In the genomic region with DNA sequence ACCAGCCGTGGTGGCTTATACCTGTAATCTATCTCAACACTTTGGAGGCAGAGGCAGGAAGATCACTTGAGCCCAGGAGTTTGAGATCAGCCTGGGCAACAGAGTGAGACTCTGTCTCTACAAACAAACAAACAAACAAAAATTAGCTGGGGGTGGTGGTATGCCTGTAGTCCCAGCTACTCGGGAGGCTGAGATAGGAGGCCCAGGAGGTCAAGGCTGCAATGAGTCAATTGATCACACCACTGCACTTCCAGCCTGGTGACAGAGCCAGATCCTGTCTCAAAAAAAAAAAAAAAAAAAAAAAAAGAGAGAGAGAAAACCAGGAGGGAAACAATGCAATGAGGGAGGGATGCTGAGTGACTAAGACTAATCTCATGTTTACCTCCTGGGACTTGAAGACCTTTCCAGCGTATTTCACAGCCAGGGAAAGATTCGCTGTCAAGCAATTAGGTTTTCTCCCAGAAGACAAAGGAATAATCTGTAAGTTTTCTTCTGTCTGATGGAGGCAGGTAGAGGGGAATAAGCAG, we compare ENCODE assay signal across 17 cellular contexts. TPM values are rescaled to one million over a fixed set of nuclear protein-coding genes. Genes with fewer than 3 reads are reported as not detected.
A peak's percentile ranks its signal among the peaks of the same experiment; 100 is the strongest.
DNase-seq lines count a peak whose midpoint lies in the region; ATAC-seq and TF ChIP-seq lines count a peak whose summit lies in the region.
"Had no signal": no experiment of that assay in that cellular context is flagged by ENCODE, and none has a peak within 500 bp of the region (broad histone marks: within the 10 kb centered on the region; RNA-seq: fewer than 3 reads in every experiment).

No MANE protein-coding gene starts in this region.

- intact Hi-C loops in PC-9 (cut with micrococcal nuclease; ENCODE audit: unreplicated experiment), result no loop called here
- intact Hi-C loops in activated CD4-positive, alpha-beta T cell treated with anti-CD3 and anti-CD28 coated beads, Interleukin-2, amount 10 ng/mL, durations not matched to agents 24 days and 14 days (cut with micrococcal nuclease), result no loop called here

- H2AFZ ChIP-seq in GM23338 (peak overlapping the region; percentile 54; the same call in 1 of the 2 replicates), PC-9 (no peak overlapping the region)

- POLR2A ChIA-PET in PC-9 (lab: Charles Lee; ENCODE audit: unreplicated experiment), result no interaction called here

- H3K4me2 ChIP-seq in GM23338, result no peak overlapping the region
- H3K4me2 ChIP-seq in PC-9, result peak overlapping the region; percentile 51

- H3K9me2 ChIP-seq in GM23338 (ENCODE audit: insufficient read depth) (no peaks in the 10 kb centered on the region), PC-9 (ENCODE audit: insufficient read depth) (no peaks in the 10 kb centered on the region)

- H3K79me2 ChIP-seq in GM23338 (replicated peaks; ENCODE audit: insufficient read depth) (no peaks in the 10 kb centered on the region), PC-9 (ENCODE audit: low read depth) (no peaks in the 10 kb centered on the region)

- no peak for TF ChIP-seq EP300 in upper lobe of left lung (IDR thresholded peaks at IDR 0.05)

- H3K27me3 ChIP-seq in GM23338 (ENCODE audit: insufficient read depth) (no peaks in the 10 kb centered on the region), PC-9 (ENCODE audit: insufficient read depth, low read depth) (no peaks in the 10 kb centered on the region), upper lobe of left lung (no peaks in the 10 kb centered on the region)
- H3K27me3 ChIP-seq: BE2C had no signal

- no peaks in the 10 kb centered on the region; the same call in 2 of the 3 replicates for H3K9me3 Mint-ChIP-seq in GM23338
- H3K9me3 Mint-ChIP-seq in activated CD4-positive, alpha-beta T cell treated with anti-CD3 and anti-CD28 coated beads, Interleukin-2, amount 10 ng/mL, durations not matched to agents 24 days and 14 days, result peaks cover 9% of the 10 kb centered on the region
- H3K9me3 Mint-ChIP-seq: CD8-positive, alpha-beta T cell had no signal

- H3F3A ChIP-seq in GM23338 (replicated peaks; ENCODE audit: low read depth) (no peaks in the 10 kb centered on the region), PC-9 (ENCODE audit: insufficient read depth, low read depth) (peaks cover 40% of the 10 kb centered on the region)

- H3K4me1 ChIP-seq in GM23338 (ENCODE audit: insufficient read depth) (no peaks in the 10 kb centered on the region), PC-9 (replicated peaks; ENCODE audit: insufficient read depth) (peaks cover 44% of the 10 kb centered on the region), upper lobe of left lung (no peaks in the 10 kb centered on the region)
- H3K4me1 ChIP-seq: BE2C, HAP-1 had no signal

- H3K36me3 ChIP-seq in GM23338 (ENCODE audit: insufficient read depth), result no peaks in the 10 kb centered on the region
- no peaks in the 10 kb centered on the region for H3K36me3 ChIP-seq in PC-9 (ENCODE audit: low read depth)
- no peaks in the 10 kb centered on the region for H3K36me3 ChIP-seq in upper lobe of left lung
- H3K36me3 ChIP-seq: BE2C, HAP-1 had no signal

- H3K27ac ChIP-seq in GM23338 (ENCODE audit: low read depth) (no peak overlapping the region), PC-9 (peak overlapping the region; percentile 74), upper lobe of left lung (no peak overlapping the region)

- WGBS in upper lobe of left lung, 2 donors, result 81 to 83% methylated on average over 4 of the region's 4 CpGs

- no peak for TF ChIP-seq CTCF in GM23338 (conservative IDR thresholded peaks at IDR 0.05; ENCODE audit: low read depth in 2 of 2)
- no peak for TF ChIP-seq CTCF in PC-9 (conservative IDR thresholded peaks at IDR 0.05)
- TF ChIP-seq CTCF in upper lobe of left lung (IDR thresholded peaks at IDR 0.05), result no peak

- ATAC-seq in GM23338, result no peak
- no peak for ATAC-seq in upper lobe of left lung (ENCODE audit: low FRiP score in 2 of 2)
- ATAC-seq: CD8-positive, alpha-beta T cell had no signal

- BruUV-seq in PC-9 (replicated peaks; lab: Mats Ljungman, UMichigan), result no TSS peak

- CTCF ChIA-PET in PC-9 (lab: Charles Lee), result interaction anchor here (0.5 to 0.7 kb wide), 2 partner anchors 135 to 572 kb away, joined by 3 to 9 read pairs; no protein-coding TSS in a partner anchor

- no peaks in the 10 kb centered on the region for H3K36me3 Mint-ChIP-seq in GM23338 (ENCODE audit: low read depth)
- H3K36me3 Mint-ChIP-seq in activated CD4-positive, alpha-beta T cell treated with anti-CD3 and anti-CD28 coated beads, Interleukin-2, amount 10 ng/mL, durations not matched to agents 24 days and 14 days (ENCODE audit: low read depth), result no peaks in the 10 kb centered on the region
- H3K36me3 Mint-ChIP-seq: CD8-positive, alpha-beta T cell had no signal

- no peak overlapping the region for H3K4me3 Mint-ChIP-seq in GM23338
- H3K4me3 Mint-ChIP-seq in activated CD4-positive, alpha-beta T cell treated with anti-CD3 and anti-CD28 coated beads, Interleukin-2, amount 10 ng/mL, durations not matched to agents 24 days and 14 days, result no peak overlapping the region
- H3K4me3 Mint-ChIP-seq: CD8-positive, alpha-beta T cell had no signal

- H3K9me3 ChIP-seq in PC-9 (ENCODE audit: insufficient read depth, low read depth), result 0 out of 2 replicates have a peak, but pooled peaks cover 3% of the 10 kb centered on the region
- no peaks in the 10 kb centered on the region for H3K9me3 ChIP-seq in upper lobe of left lung
- H3K9me3 ChIP-seq: BE2C, HAP-1 had no signal

- peaks cover 4% of the 10 kb centered on the region; the same call in 2 of the 3 replicates for H3K4me1 Mint-ChIP-seq in GM23338
- H3K4me1 Mint-ChIP-seq in activated CD4-positive, alpha-beta T cell treated with anti-CD3 and anti-CD28 coated beads, Interleukin-2, amount 10 ng/mL, durations not matched to agents 24 days and 14 days, result no peaks in the 10 kb centered on the region

- H4K20me1 ChIP-seq in GM23338 (replicated peaks; ENCODE audit: insufficient read depth), result no peaks in the 10 kb centered on the region
- H4K20me1 ChIP-seq in PC-9 (ENCODE audit: insufficient read depth), result no peaks in the 10 kb centered on the region

- no peak for DNase-seq in GM23338 (ENCODE audit: low spot score)
- peak; percentile 22 to 80 for DNase-seq in PC-9
- peak; percentile 51 for DNase-seq in kidney glomerular epithelial cell (lab: John Stamatoyannopoulos, UW)
- DNase-seq in renal cortical epithelial cell (ENCODE audit: low read depth), result peak; percentile 60
- DNase-seq in activated CD4-positive, alpha-beta T cell treated with anti-CD3 and anti-CD28 coated beads, Interleukin-2, amount 10 ng/mL, durations not matched to agents 24 days and 14 days, result no peak
- DNase-seq in upper lobe of left lung, result no peak
- DNase-seq in dermis blood vessel endothelial cell, result no peak
- DNase-seq: BE2C; CD8-positive, alpha-beta T cell; DMS 273 treated with DMSO at 0.1 percent for 48 hours; Karpas-422; MV-4-11; NCI-H1417 treated with DMSO at 0.1 percent for 48 hours; NCI-H2029 treated with DMSO at 0.1 percent for 48 hours; NCI-H524; SHP77 treated with DMSO at 0.1 percent for 48 hours had no signal

- no peak overlapping the region for H3K27ac Mint-ChIP-seq in GM23338
- no peak overlapping the region for H3K27ac Mint-ChIP-seq in activated CD4-positive, alpha-beta T cell treated with anti-CD3 and anti-CD28 coated beads, Interleukin-2, amount 10 ng/mL, durations not matched to agents 24 days and 14 days
- H3K27ac Mint-ChIP-seq: CD8-positive, alpha-beta T cell had no signal

- peaks cover 4% of the 10 kb centered on the region for H3K27me3 Mint-ChIP-seq in GM23338 (ENCODE audit: insufficient read depth, low read depth, poor library complexity)
- peaks cover 23% of the 10 kb centered on the region for H3K27me3 Mint-ChIP-seq in activated CD4-positive, alpha-beta T cell treated with anti-CD3 and anti-CD28 coated beads, Interleukin-2, amount 10 ng/mL, durations not matched to agents 24 days and 14 days

- TF ChIP-seq POLR2A in upper lobe of left lung (IDR thresholded peaks at IDR 0.05), result no peak

- no peak overlapping the region for H3K4me3 ChIP-seq in GM23338
- H3K4me3 ChIP-seq in PC-9, result no peak overlapping the region
- H3K4me3 ChIP-seq in upper lobe of left lung, result no peak overlapping the region
- H3K4me3 ChIP-seq: HAP-1 had no signal

TF ChIP-seq in GM23338, 12 proteins besides CTCF, POLR2A, EP300 and RAD21 (continues in another document):
- no peak for TF ChIP-seq NANOG (IDR thresholded peaks at IDR 0.05; ENCODE audit: borderline replicate concordance)
- no peak for TF ChIP-seq CREB1 (CRISPR knock-in tag; IDR thresholded peaks at IDR 0.05; ENCODE audit: low read depth)

RNA-seq across cellular contexts. Expression of gene MIER3, which starts 51.1 kb away (rescaled TPM):
- total RNA-seq in GM23338 (2014; rRNA removed; shearing (Covaris generic)), result 32.7 and 36.3 TPM in 2 replicates
- 10.1 and 12.0 TPM in 2 replicates for polyA plus RNA-seq in GM23338 (2016; fragmentation: Nextera tagmentation; extraction: Ambion mirVana)
- 16.4 and 17.3 TPM in 2 replicates for total RNA-seq in PC-9 (2021)
- total RNA-seq in renal cortical epithelial cell, result 28.5 and 43.5 TPM in 2 replicates
- 35.4 and 37.6 TPM in 2 replicates for total RNA-seq in activated CD4-positive, alpha-beta T cell treated with anti-CD3 and anti-CD28 coated beads, Interleukin-2, amount 10 ng/mL, durations not matched to agents 24 days and 14 days
- total RNA-seq in upper lobe of left lung, result 10 to 100 TPM; 11.3 to 20.5 (median 12.6) TPM
- total RNA-seq in dermis blood vessel endothelial cell, result 35.9 and 42.0 TPM in 2 replicates

Comparison
In these comparisons a context has a peak if more than half of its experiments do, and no peak if none do; other contexts are left out.
1. DNase-seq: peak in PC-9 (2 of 2), kidney glomerular epithelial cell (single experiment) and renal cortical epithelial cell (single experiment); none in GM23338 (single experiment), activated CD4-positive, alpha-beta T cell treated with anti-CD3 and anti-CD28 coated beads, Interleukin-2, amount 10 ng/mL, durations not matched to agents 24 days and 14 days (single experiment), upper lobe of left lung (0 of 2) and dermis blood vessel endothelial cell (single experiment).